ENCODE assay signal across 14 cellular contexts in the genomic region with DNA sequence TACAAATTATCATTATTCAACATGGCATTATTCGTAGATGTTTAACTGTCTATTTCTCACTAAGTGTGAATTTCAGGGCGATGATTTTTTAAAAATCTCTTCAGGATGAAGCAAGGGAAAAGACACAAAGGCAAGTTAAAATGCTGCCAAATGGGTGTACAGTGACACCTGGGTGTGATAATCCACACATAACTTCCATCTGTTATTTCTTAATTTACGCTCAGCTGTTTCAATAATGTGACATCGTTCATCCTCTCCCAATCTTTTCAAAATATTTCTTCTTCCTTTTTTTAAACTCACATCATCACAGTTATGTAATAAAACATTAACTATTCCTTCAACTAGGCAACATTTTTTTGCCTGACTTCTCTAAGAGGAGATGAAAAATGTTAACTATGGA. TPM values are rescaled to one million over a fixed set of nuclear protein-coding genes. Genes with fewer than 3 reads are reported as not detected.
A peak's percentile ranks its signal among the peaks of the same experiment; 100 is the strongest.
DNase-seq lines count a peak whose midpoint lies in the region; TF ChIP-seq lines count a peak whose summit lies in the region.
"Had no signal": no experiment of that assay in that cellular context is flagged by ENCODE, and none has a peak within 500 bp of the region (broad histone marks: within the 10 kb centered on the region; RNA-seq: fewer than 3 reads in every experiment).

No MANE protein-coding gene starts in this region.

- WGBS in sigmoid colon, 2 donors = 88 to 90% methylated on average over 4 of the region's 4 CpGs

- DNase-seq in NCI-H2171 treated with DMSO at 0.1 percent for 48 hours (lab: John Stamatoyannopoulos, UW) (peak; percentile 40), NCI-H2171 (lab: John Stamatoyannopoulos, UW) (no peak), DMS 273 (lab: John Stamatoyannopoulos, UW; ENCODE audit: unreplicated experiment) (peak; percentile 55), NCI-H460 (ENCODE audit: extremely low read depth, low read depth) (peak; percentile 89), sigmoid colon (no peak), WERI-Rb-1 (no peak), cortex of kidney (lab: John Stamatoyannopoulos, UW) (no peak)
- DNase-seq: 8988T; AML-193; Caco-2; CD8-positive, alpha-beta memory T cell; GOT3; H9 had no signal

- intact Hi-C loops in sigmoid colon (cut with DNase I) = no loop called here

- H3K9me3 ChIP-seq in sigmoid colon (no peaks in the 10 kb centered on the region), WERI-Rb-1 (ENCODE audit: severe bottlenecking) (no peaks in the 10 kb centered on the region)
- H3K9me3 ChIP-seq: BLaER1, Caco-2 had no signal

- no peaks in the 10 kb centered on the region for H3K36me3 ChIP-seq in sigmoid colon
- no peaks in the 10 kb centered on the region for H3K36me3 ChIP-seq in WERI-Rb-1
- H3K36me3 ChIP-seq: BLaER1 had no signal

- no peaks in the 10 kb centered on the region for H3K27me3 ChIP-seq in sigmoid colon
- H3K27me3 ChIP-seq in WERI-Rb-1 (ENCODE audit: insufficient read depth, low read depth, severe bottlenecking) = no peaks in the 10 kb centered on the region
- H3K27me3 ChIP-seq: BLaER1 had no signal

- TF ChIP-seq EP300 in sigmoid colon (IDR thresholded peaks at IDR 0.05) = no peak

- peaks cover 0 to 4% (median 2%) of the 10 kb centered on the region in 4 donors for H3K4me1 ChIP-seq in sigmoid colon
- H3K4me1 ChIP-seq: BLaER1, Caco-2 had no signal

- TF ChIP-seq POLR2A in sigmoid colon (IDR thresholded peaks at IDR 0.05) = no peak

- H3K27ac ChIP-seq in sigmoid colon (peak overlapping the region in 3 of 4 donors; percentile 16 to 46 (median 39)), WERI-Rb-1 (no peak overlapping the region)
- H3K27ac ChIP-seq: BLaER1 had no signal

- TF ChIP-seq CTCF in sigmoid colon (IDR thresholded peaks at IDR 0.05) (no peak), WERI-Rb-1 (IDR thresholded peaks at IDR 0.05; ENCODE audit: low read depth, low read length) (no peak)

- H3K4me3 ChIP-seq in sigmoid colon (no peak overlapping the region), WERI-Rb-1 (ENCODE audit: low read depth, low read length) (no peak overlapping the region)
- H3K4me3 ChIP-seq: BLaER1 had no signal

RNA-seq across cellular contexts. Expression of gene PDE1A, which starts 10.6 kb away (rescaled TPM):
- 41.1 and 42.5 TPM in 2 replicates for total RNA-seq in NCI-H460 (2014; rRNA removed; shearing (Covaris generic))
- polyA plus RNA-seq in NCI-H460 (2014; cell fraction: nucleus; rRNA removed) = 10.2 and 17.8 TPM in 2 replicates
- 10 to 100 TPM; 17.2 to 37.1 (median 33.3) TPM for total RNA-seq in sigmoid colon
- polyA plus RNA-seq in sigmoid colon = 1 to 10 TPM in 2 of 3 donors, under 1 TPM in 1; 0.69 to 9.0 (median 3.4) TPM
- total RNA-seq: Caco-2; CD8-positive, alpha-beta memory T cell had no signal
- polyA plus RNA-seq: CD8-positive, alpha-beta memory T cell had no signal

Comparison
In these comparisons a context has a peak if more than half of its experiments do, and no peak if none do; other contexts are left out.
1. DNase-seq: peak in NCI-H2171 treated with DMSO at 0.1 percent for 48 hours (single experiment), DMS 273 (single experiment) and NCI-H460 (single experiment); none in NCI-H2171 (single experiment), sigmoid colon (single experiment), WERI-Rb-1 (single experiment) and cortex of kidney (single experiment).